ENCODE assay signal across 19 cellular contexts in genomic region chr17:55320594-55321506, GRCh38. TPM values are rescaled to one million over a fixed set of nuclear protein-coding genes. Genes with fewer than 3 reads are reported as not detected.
DNase-seq lines count a peak whose midpoint lies in the region; ATAC-seq, FAIRE-seq and TF ChIP-seq lines count a peak whose summit lies in the region.
"Had no signal": no experiment of that assay in that cellular context is flagged by ENCODE, and none has a peak within 500 bp of the region (broad histone marks: within the 10 kb centered on the region; RNA-seq: fewer than 3 reads in every experiment).

No MANE protein-coding gene starts in this region.

- no peak overlapping the region for H3K4ac ChIP-seq in mesenchymal stem cell (ENCODE audit: low read depth in 1 of 2, low read length in 2 of 2)

- FAIRE-seq in HepG2 (lab: Jason Lieb, UNC) = no peak
- FAIRE-seq in urothelium cell line (lab: Jason Lieb, UNC) = no peak
- FAIRE-seq: pancreas, TTC549 had no signal

- H3K9me3 ChIP-seq in endodermal cell (ENCODE audit: control insufficient read depth, low read length) (no peaks in the 10 kb centered on the region), HepG2 (ENCODE audit: low read length) (no peaks in the 10 kb centered on the region), mesenchymal stem cell (ENCODE audit: control insufficient read depth, low read length) (no peaks in the 10 kb centered on the region)
- H3K9me3 ChIP-seq: pancreas, SJCRH30 had no signal

- H3K27ac ChIP-seq in endodermal cell (ENCODE audit: low read depth, low read length) (no peak overlapping the region), HepG2 (ENCODE audit: extremely low read length, insufficient read depth, low read length) (no peak overlapping the region), mesenchymal stem cell (ENCODE audit: low read length, poor library complexity, severe bottlenecking) (no peak overlapping the region)
- H3K27ac ChIP-seq: 22Rv1, pancreas, SJCRH30 had no signal

- no peak for ATAC-seq in HepG2
- ATAC-seq: CD8-positive, alpha-beta T cell; pancreas had no signal

- no peaks in the 10 kb centered on the region for H3K4me1 ChIP-seq in endodermal cell (ENCODE audit: control insufficient read depth, insufficient read depth, low read length)
- H3K4me1 ChIP-seq in HepG2 (ENCODE audit: insufficient read depth, low read length) = no peaks in the 10 kb centered on the region
- no peaks in the 10 kb centered on the region for H3K4me1 ChIP-seq in mesenchymal stem cell (ENCODE audit: control insufficient read depth, insufficient read depth, low read depth, low read length)
- H3K4me1 ChIP-seq: pancreas, SJCRH30 had no signal

- H3K9ac ChIP-seq in endodermal cell (ENCODE audit: extremely low read depth, low read length, poor library complexity, severe bottlenecking) = no peak overlapping the region
- H3K9ac ChIP-seq in HepG2 (ENCODE audit: insufficient read depth, low read depth, low read length) = no peak overlapping the region
- H3K9ac ChIP-seq in mesenchymal stem cell (ENCODE audit: low read length) = no peak overlapping the region

- H3K4me3 ChIP-seq in endodermal cell (ENCODE audit: low read length) (no peak overlapping the region), HepG2 (replicated peaks in 1 of 3; ENCODE audit: insufficient read depth in 1 of 3, low read depth in 2 of 3, low read length in 3 of 3) (no peak overlapping the region), mesenchymal stem cell (ENCODE audit: insufficient read depth in 1 of 2, low read depth in 1 of 2, low read length in 2 of 2) (no peak overlapping the region)
- H3K4me3 ChIP-seq: pancreas, SJCRH30 had no signal

- H2BK5ac ChIP-seq in mesenchymal stem cell (ENCODE audit: low read depth, low read length, poor library complexity, severe bottlenecking) = no peak overlapping the region

- no peaks in the 10 kb centered on the region for H3K36me3 Mint-ChIP-seq in endodermal cell (ENCODE audit: low read depth)
- H3K36me3 Mint-ChIP-seq: CD8-positive, alpha-beta T cell had no signal

- H3K4me2 ChIP-seq in HepG2 (ENCODE audit: low read depth, low read length) (no peak overlapping the region), mesenchymal stem cell (ENCODE audit: low read length, poor library complexity, severe bottlenecking) (no peak overlapping the region)

- in situ Hi-C loops in HepG2 (cut with HindIII; ENCODE audit: extremely low pct_ligation_motif_present, low pct_unique_long_range_greater_than_20kb) = no loop called here

- POLR2A ChIA-PET in HepG2 (lab: Yijun Ruan, JAX) = no interaction called here

- no peaks in the 10 kb centered on the region for H3K9me3 Mint-ChIP-seq in endodermal cell
- H3K9me3 Mint-ChIP-seq: CD8-positive, alpha-beta T cell had no signal

- intact Hi-C loops in HepG2 (cut with micrococcal nuclease; ENCODE audit: unreplicated experiment) = no loop called here

- H3K27me3 Mint-ChIP-seq in endodermal cell (ENCODE audit: insufficient read depth) = no peaks in the 10 kb centered on the region

- TF ChIP-seq EP300 in HepG2 (IDR thresholded peaks at IDR 0.05; ENCODE audit: low read depth in 2 of 2, low read length in 2 of 2) (no peak), HepG2 (CRISPR knock-in tag; IDR thresholded peaks at IDR 0.05; ENCODE audit: borderline replicate concordance) (no peak)

- no TSS peak for BruUV-seq in HepG2 (replicated peaks; lab: Mats Ljungman, UMichigan)

- H2AFZ ChIP-seq in HepG2 (ENCODE audit: low read length) (no peak overlapping the region), mesenchymal stem cell (ENCODE audit: low read depth, low read length) (no peak overlapping the region)

- WGBS in endodermal cell (ENCODE audit: insufficient coverage in 1 of 2, insufficient read length in 1 of 2), 2 experiments = 94 to 97% methylated on average over 15 to 24 of the region's 24 CpGs
- WGBS in HepG2 (ENCODE audit: low lambda C conversion rate) = 98% methylated on average over 24 of the region's 24 CpGs
- 93% methylated on average over 21 of the region's 24 CpGs for WGBS in mesenchymal stem cell

- H3K27me3 ChIP-seq in endodermal cell (ENCODE audit: control insufficient read depth, insufficient read depth, low read length, poor library complexity, severe bottlenecking) (no peaks in the 10 kb centered on the region), HepG2 (ENCODE audit: control insufficient read depth in 1 of 2, insufficient read depth in 2 of 2, low read length in 2 of 2) (no peaks in the 10 kb centered on the region), mesenchymal stem cell (ENCODE audit: control insufficient read depth in 1 of 2, insufficient read depth in 1 of 2, low read length in 2 of 2) (no peaks in the 10 kb centered on the region)
- H3K27me3 ChIP-seq: pancreas, SJCRH30 had no signal

- H2AK5ac ChIP-seq in mesenchymal stem cell (ENCODE audit: low read length, severe bottlenecking) = no peak overlapping the region

- TF ChIP-seq CTCF in endodermal cell (conservative IDR thresholded peaks at IDR 0.05) (no peak), HepG2 (CRISPR knock-in tag; IDR thresholded peaks at IDR 0.05) (no peak)

- H3K4me1 Mint-ChIP-seq in endodermal cell = no peaks in the 10 kb centered on the region

- no peak overlapping the region for H3K4me3 Mint-ChIP-seq in endodermal cell
- H3K4me3 Mint-ChIP-seq: CD8-positive, alpha-beta T cell had no signal

- CTCF ChIA-PET in HepG2 (lab: Yijun Ruan, JAX; ENCODE audit: low intra/inter-chr PET ratio, low total read pairs) = no interaction called here

- no peak overlapping the region for H3K18ac ChIP-seq in mesenchymal stem cell (ENCODE audit: low read depth in 1 of 2, low read length in 2 of 2)

- no peak overlapping the region for H2BK12ac ChIP-seq in mesenchymal stem cell (ENCODE audit: low read length in 2 of 2)

- H3K79me2 ChIP-seq in HepG2 (ENCODE audit: insufficient read depth, low read length) = peaks cover 23% of the 10 kb centered on the region

- no peak overlapping the region for H4K8ac ChIP-seq in mesenchymal stem cell (ENCODE audit: low read length)

- no peak overlapping the region for H3K27ac Mint-ChIP-seq in endodermal cell
- H3K27ac Mint-ChIP-seq: CD8-positive, alpha-beta T cell had no signal

- no peak overlapping the region for H2BK120ac ChIP-seq in mesenchymal stem cell (ENCODE audit: low read depth, low read length)

- H3K36me3 ChIP-seq in endodermal cell (ENCODE audit: control insufficient read depth, insufficient read depth, low read length) (no peaks in the 10 kb centered on the region), HepG2 (replicated peaks in 1 of 2; ENCODE audit: control insufficient read depth in 1 of 2, insufficient read depth in 2 of 2, low read length in 2 of 2) (peaks cover 45 to 57% of the 10 kb centered on the region in 2 experiments), mesenchymal stem cell (ENCODE audit: control insufficient read depth in 1 of 2, insufficient read depth in 2 of 2, low read depth in 1 of 2, low read length in 2 of 2) (no peaks in the 10 kb centered on the region)
- H3K36me3 ChIP-seq: pancreas, SJCRH30 had no signal

- H3K14ac ChIP-seq in mesenchymal stem cell (ENCODE audit: low read length in 2 of 2) = no peak overlapping the region

- TF ChIP-seq POLR2A in HepG2 (IDR thresholded peaks at IDR 0.05; ENCODE audit: insufficient read depth in 1 of 2, low read depth in 2 of 2, low read length in 2 of 2) = peak; percentile 29 to 58; a peak in 2 of 4 replicates

- peaks cover 73% of the 10 kb centered on the region for H4K20me1 ChIP-seq in HepG2 (ENCODE audit: insufficient read depth, low read length)

- DNase-seq in DMS79 treated with DMSO at 0.1 percent for 48 hours (lab: John Stamatoyannopoulos, UW) = peak; percentile 40
- no peak for DNase-seq in DMS79 (lab: John Stamatoyannopoulos, UW)
- DNase-seq in endodermal cell = peak; percentile 49
- no peak for DNase-seq in HepG2 (ENCODE audit: low spot score)
- peak; percentile 63 for DNase-seq in ureter (ENCODE audit: low spot score)
- DNase-seq in NCI-H128 (lab: John Stamatoyannopoulos, UW; ENCODE audit: unreplicated experiment) = no peak
- DNase-seq in mesenchymal stem cell = no peak
- no peak for DNase-seq in urothelium cell line (ENCODE audit: low spot score)
- DNase-seq: activated CD4-positive, alpha-beta T cell treated with anti-CD3 and anti-CD28 coated beads, Interleukin-2, amount 50 U/mL, for 48 hours; amniotic stem cell; CD8-positive, alpha-beta T cell; cortex of kidney; NCI-H187 treated with DMSO at 0.1 percent for 48 hours; NCI-H69; pancreas; SJCRH30; stimulated activated CD4-positive, alpha-beta T cell treated with anti-CD3 and anti-CD28 coated beads, Interleukin-15, amount 100 ng/mL, for 24 hours had no signal

- TF ChIP-seq RAD21 in HepG2 (CRISPR knock-in tag; IDR thresholded peaks at IDR 0.05) = no peak

- H2BK15ac ChIP-seq in mesenchymal stem cell (ENCODE audit: low read depth, poor library complexity, severe bottlenecking) = no peak overlapping the region

- H3K23ac ChIP-seq in mesenchymal stem cell (ENCODE audit: low read length in 2 of 2) = no peak overlapping the region

- no peaks in the 10 kb centered on the region for H3K79me1 ChIP-seq in mesenchymal stem cell (replicated peaks; ENCODE audit: low read length, poor library complexity, severe bottlenecking)

- no peak overlapping the region for H4K91ac ChIP-seq in mesenchymal stem cell (ENCODE audit: low read length)

RNA-seq across cellular contexts. Expression of gene HLF, which starts 56.1 kb away (rescaled TPM):
- total RNA-seq in endodermal cell (not detected), HepG2 (2016; rRNA removed; fragmentation: Illumina TruSeq; extraction: Trizol) (197 and 202 TPM in 2 replicates), ureter (23.8 TPM)
- polyA plus RNA-seq in endodermal cell (2013, experiment 1 of 2) = 0.11 TPM
- polyA plus RNA-seq in endodermal cell (2013, experiment 2 of 2) = 0.21 TPM
- total RNA-seq in HepG2 (2016; cell fraction: cytosol; rRNA removed; fragmentation: Illumina TruSeq; extraction: Trizol; ENCODE audit: low read depth) = 34.5 and 39.5 TPM in 2 replicates
- 175 and 198 TPM in 2 replicates for total RNA-seq in HepG2 (2016; cell fraction: insoluble cytoplasmic fraction; rRNA removed; fragmentation: Illumina TruSeq; extraction: Trizol)
- total RNA-seq in HepG2 (2016; cell fraction: membrane; rRNA removed; fragmentation: Illumina TruSeq; extraction: Trizol) = 156 and 157 TPM in 2 replicates
- 187 and 216 TPM in 2 replicates for total RNA-seq in HepG2 (2016; cell fraction: nucleus; rRNA removed; fragmentation: Illumina TruSeq; extraction: Trizol)
- 346 and 353 TPM in 2 replicates for polyA plus RNA-seq in HepG2 (2011; rRNA removed)
- polyA plus RNA-seq in HepG2 (2011; cell fraction: cytosol; rRNA removed) = 266 and 275 TPM in 2 replicates
- 442 and 465 TPM in 2 replicates for polyA plus RNA-seq in HepG2 (2011; cell fraction: nucleus; rRNA removed)
- 217 and 233 TPM in 2 replicates for polyA plus RNA-seq in HepG2 (2012)
- polyA plus RNA-seq in HepG2 (2016; cell fraction: cytosol; fragmentation: Illumina TruSeq; extraction: Trizol; ENCODE audit: low read depth) = 21.4 and 26.2 TPM in 2 replicates
- 217 and 237 TPM in 2 replicates for polyA plus RNA-seq in HepG2 (2016; cell fraction: insoluble cytoplasmic fraction; fragmentation: Illumina TruSeq; extraction: Trizol; ENCODE audit: low read depth)
- polyA plus RNA-seq in HepG2 (2016; cell fraction: membrane; fragmentation: Illumina TruSeq; extraction: Trizol; ENCODE audit: low read depth) = 106 and 107 TPM in 2 replicates
- 258 and 265 TPM in 2 replicates for polyA plus RNA-seq in HepG2 (2016; cell fraction: nucleus; fragmentation: Illumina TruSeq; extraction: Trizol; ENCODE audit: insufficient read depth, low read depth)
- polyA minus RNA-seq in HepG2 (2011; rRNA and poly(A)+ RNA removed; ENCODE audit: low replicate concordance) = 1.0 and 1,188 TPM in 2 replicates
- 240 and 275 TPM in 2 replicates for polyA minus RNA-seq in HepG2 (2011; cell fraction: cytosol; rRNA and poly(A)+ RNA removed)
- polyA minus RNA-seq in HepG2 (2011; cell fraction: nucleus; rRNA and poly(A)+ RNA removed) = 508 and 622 TPM in 2 replicates
- not detected for polyA plus RNA-seq in mesenchymal stem cell (2013, experiment 1 of 2)
- polyA plus RNA-seq in mesenchymal stem cell (2013, experiment 2 of 2) = not detected

Comparison
In these comparisons a context has a peak if more than half of its experiments do, and no peak if none do; other contexts are left out.
1. DNase-seq: peak in DMS79 treated with DMSO at 0.1 percent for 48 hours (single experiment), endodermal cell (single experiment) and ureter (single experiment); none in DMS79 (single experiment), HepG2 (single experiment), NCI-H128 (single experiment), mesenchymal stem cell (single experiment) and urothelium cell line (single experiment).
2. RNA of gene HLF, which starts 56.1 kb away (total RNA-seq): 34.5 to 216 TPM in HepG2 and 23.8 TPM in ureter (single experiment); not detected in endodermal cell; every median in the first group is over 10 times any median in the second.